In the genomic region with DNA sequence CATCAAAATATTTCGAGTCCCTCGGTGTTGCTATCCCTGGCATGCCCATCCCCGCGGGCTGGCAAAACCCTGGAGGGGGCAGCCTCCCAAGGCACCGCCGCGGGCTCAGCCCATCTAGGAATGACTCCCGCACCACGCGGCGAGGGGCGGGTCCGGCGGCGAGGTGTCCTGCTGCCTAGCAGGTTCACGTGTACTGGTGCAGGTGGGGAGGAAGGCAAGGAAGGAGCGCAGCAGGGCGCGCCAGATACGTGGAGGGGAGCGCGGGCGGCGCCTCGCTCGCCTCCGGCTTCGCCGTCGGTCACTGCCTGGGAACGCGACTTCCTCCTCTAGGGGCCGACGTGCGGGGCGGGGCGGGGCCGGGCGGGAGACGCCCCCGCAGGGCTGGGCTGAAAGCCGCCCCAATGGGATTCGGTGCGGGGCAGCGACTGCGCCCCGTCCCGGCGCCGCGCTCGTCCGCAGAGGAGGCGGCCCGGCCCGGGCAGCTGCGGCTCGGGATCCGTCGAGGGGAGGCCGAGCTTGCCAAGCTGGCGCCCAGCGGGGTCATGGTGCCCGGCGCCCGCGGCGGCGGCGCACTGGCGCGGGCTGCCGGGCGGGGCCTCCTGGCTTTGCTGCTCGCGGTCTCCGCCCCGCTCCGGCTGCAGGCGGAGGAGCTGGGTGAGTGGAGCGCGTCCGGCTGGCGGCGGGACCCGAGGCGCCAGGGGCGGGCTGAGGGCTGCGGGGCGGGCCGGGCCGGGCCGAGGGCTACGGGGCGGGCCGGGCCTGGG, we compare ENCODE assay signal across 8 cellular contexts. TPM values are rescaled to one million over a fixed set of nuclear protein-coding genes. Genes with fewer than 3 reads are reported as not detected.
DNase-seq lines count a peak whose midpoint lies in the region; ATAC-seq and TF ChIP-seq lines count a peak whose summit lies in the region.

A gene (plus strand): TSS at position 435 of the 764 bp plus-strand sequence. CDS start 108 bp downstream, at position 543.

- H3K27me3 Mint-ChIP-seq in natural killer cell (ENCODE audit: low read depth in 2 of 2) = no peaks in the 10 kb centered on the region

- H3K27ac Mint-ChIP-seq in natural killer cell = peak within 1 kb of the TSS; percentile 78 to 87

- intact Hi-C loops in Panc1 (cut with micrococcal nuclease; ENCODE audit: unreplicated experiment) (no loop called here), natural killer cell (cut with micrococcal nuclease) (loop anchor here (1.0 to 2.0 kb wide), 2 partner anchors 66 to 120 kb away; a partner anchor contains a TSS)

- ATAC-seq in GM19467 (IDR thresholded peaks at IDR 0.05; ENCODE audit: unreplicated experiment) (peak; percentile 86), HG03571 (IDR thresholded peaks at IDR 0.05; ENCODE audit: unreplicated experiment) (peak; percentile 74), Panc1 (peak; percentile 90), natural killer cell (peak; percentile 83 to 87 (median 84))

- H3K9me3 Mint-ChIP-seq in natural killer cell = no peaks in the 10 kb centered on the region

- CTCF ChIA-PET in Panc1 (lab: Charles Lee) = no interaction called here

- H3K27me3 ChIP-seq in Panc1 (ENCODE audit: control insufficient read depth, insufficient read depth, low read length) = no peaks in the 10 kb centered on the region

- POLR2A ChIA-PET in Panc1 (lab: Charles Lee) = interaction anchor here (1.0 kb wide), 1 partner anchor 11 kb away, joined by 4 read pairs; no protein-coding TSS in a partner anchor

- 0 out of 2 replicates have a peak, but pooled peaks have one; percentile 7 for TF ChIP-seq CTCF in Panc1 (IDR thresholded peaks at IDR 0.05)
- no peak for TF ChIP-seq CTCF in fibroblast of pulmonary artery (IDR thresholded peaks at IDR 0.05; ENCODE audit: low read length, missing control alignments)
- no peak for TF ChIP-seq CTCF in natural killer cell (IDR thresholded peaks at IDR 0.05)

- H3K27ac ChIP-seq in Panc1 (ENCODE audit: low read length) (peak within 1 kb of the TSS; percentile 95), substantia nigra (ENCODE audit: low read depth, low read length, poor library complexity, severe bottlenecking) (peak within 1 kb of the TSS; percentile 56)

- H3K4me1 Mint-ChIP-seq in natural killer cell = peaks cover 16 to 31% of the 10 kb centered on the region in 2 donors

- DNase-seq in COR-L47 (lab: John Stamatoyannopoulos, UW) (peak; percentile 43), Panc1 (ENCODE audit: low read depth, low spot score) (no peak), fibroblast of pulmonary artery (ENCODE audit: low read depth) (peak; percentile 72), natural killer cell (peak; percentile 65), substantia nigra (lab: John Stamatoyannopoulos, UW) (peak in 47 of 49 donors; percentile 10 to 86 (median 56))
- DNase-seq in activated effector memory CD4-positive, alpha-beta T cell treated with Interleukin-2 at 50 U/mL for 16 hours = peak; percentile 43

- no peaks in the 10 kb centered on the region for H3K36me3 Mint-ChIP-seq in natural killer cell

- H3K4me1 ChIP-seq in Panc1 (ENCODE audit: control insufficient read depth, insufficient read depth, low read length) = peaks cover 29% of the 10 kb centered on the region

- peak within 1 kb of the TSS; percentile 99 for H3K4me3 Mint-ChIP-seq in natural killer cell

- no TSS peak for BruUV-seq in Panc1 (replicated peaks; lab: Mats Ljungman, UMichigan)

- in situ Hi-C loops in Panc1 (cut with HindIII; ENCODE audit: low pct_unique_long_range_greater_than_20kb, low sequenced_read_pairs) = no loop called here

- no peaks in the 10 kb centered on the region for H3K36me3 ChIP-seq in Panc1 (ENCODE audit: control insufficient read depth, insufficient read depth, low read length)

- H3K4me3 ChIP-seq in Panc1 (ENCODE audit: low read depth in 2 of 2, low read length in 2 of 2) = peak within 1 kb of the TSS; percentile 72 to 81
- H3K4me3 ChIP-seq in fibroblast of pulmonary artery (replicated peaks; ENCODE audit: low read depth, low read length) = peak within 1 kb of the TSS; percentile 92

- peaks cover 13% of the 10 kb centered on the region; the same call in 1 of the 2 replicates for H3K9me3 ChIP-seq in Panc1 (ENCODE audit: control insufficient read depth, insufficient read depth, low read depth, low read length)

RNA-seq across cellular contexts. Expression of the gene that starts here (rescaled TPM):
- total RNA-seq in Panc1 (2021; ENCODE audit: unreplicated experiment) (29.0 TPM), natural killer cell (10 to 100 TPM in 2 of 3 donors, 1 to 10 TPM in 1; 8.4 to 16.1 (median 13.0) TPM)
- 20.1 TPM for polyA plus RNA-seq in Panc1 (2012; ENCODE audit: insufficient read length)
